8 cellular contexts compared by ENCODE assay signal in genomic region chr5:142024771-142025304, GRCh38. TPM values are rescaled to one million over a fixed set of nuclear protein-coding genes. Genes with fewer than 3 reads are reported as not detected.
DNase-seq lines count a peak whose midpoint lies in the region; ATAC-seq and TF ChIP-seq lines count a peak whose summit lies in the region.

No MANE protein-coding gene starts in this region.

- in situ Hi-C loops in GM23248 (cut with MboI): loop anchor here (25.0 kb wide), 1 partner anchor 537 kb away; no protein-coding TSS in a partner anchor

- peaks cover 48% of the 10 kb centered on the region for H3K27me3 ChIP-seq in DOHH2 (ENCODE audit: control insufficient read depth, low read length)
- H3K27me3 ChIP-seq in GM23248 (replicated peaks; ENCODE audit: insufficient read depth): no peaks in the 10 kb centered on the region
- no peaks in the 10 kb centered on the region for H3K27me3 ChIP-seq in Karpas-422 (ENCODE audit: low read length)
- H3K27me3 ChIP-seq in fibroblast of lung (ENCODE audit: control insufficient read depth, insufficient read depth, low read length): no peaks in the 10 kb centered on the region
- no peaks in the 10 kb centered on the region for H3K27me3 ChIP-seq in naive thymus-derived CD4-positive, alpha-beta T cell (ENCODE audit: control insufficient read depth in 2 of 2, insufficient read depth in 2 of 2, low read length in 2 of 2)

- CTCF ChIA-PET in naive thymus-derived CD4-positive, alpha-beta T cell (lab: Charles Lee): interaction anchor here (0.6 to 1.5 kb wide), 10 partner anchors 9 to 85 kb away, joined by 3 to 4 read pairs (median 3); partner anchors contain the start of gene RNF14

- peaks cover 0 to 5% (median 2%) of the 10 kb centered on the region in 11 donors for H3K9me3 Mint-ChIP-seq in naive thymus-derived CD4-positive, alpha-beta T cell
- peaks cover 3% of the 10 kb centered on the region for H3K9me3 Mint-ChIP-seq in stimulated activated effector memory CD8-positive, alpha-beta T cell treated with anti-CD3 and anti-CD28 coated beads, Interleukin-12 subunit alpha, Interleukin-12 subunit beta, amount 100 ng/mL, for 72 hours

- no peak overlapping the region for H3K27ac ChIP-seq in DOHH2 (ENCODE audit: low read depth, low read length)
- peak overlapping the region; percentile 79 for H3K27ac ChIP-seq in GM23248
- peak overlapping the region; percentile 79 for H3K27ac ChIP-seq in Karpas-422 (ENCODE audit: low read length)
- H3K27ac ChIP-seq in fibroblast of lung (ENCODE audit: insufficient read depth, low read length): peak overlapping the region; percentile 73
- H3K27ac ChIP-seq in naive thymus-derived CD4-positive, alpha-beta T cell (ENCODE audit: low read depth, low read length): peak overlapping the region; percentile 79

- peak overlapping the region; percentile 96 to 100 (median 98) for H3K27ac Mint-ChIP-seq in naive thymus-derived CD4-positive, alpha-beta T cell
- peak overlapping the region; percentile 95 for H3K27ac Mint-ChIP-seq in stimulated activated effector memory CD8-positive, alpha-beta T cell treated with anti-CD3 and anti-CD28 coated beads, Interleukin-12 subunit alpha, Interleukin-12 subunit beta, amount 100 ng/mL, for 72 hours

- H3K4me3 Mint-ChIP-seq in naive thymus-derived CD4-positive, alpha-beta T cell: peak overlapping the region; percentile 81 to 97 (median 92)
- H3K4me3 Mint-ChIP-seq in stimulated activated effector memory CD8-positive, alpha-beta T cell treated with anti-CD3 and anti-CD28 coated beads, Interleukin-12 subunit alpha, Interleukin-12 subunit beta, amount 100 ng/mL, for 72 hours: peak overlapping the region; percentile 79

- 1% methylated on average over 26 of the region's 26 CpGs for WGBS in GM23248 (ENCODE audit: low coverage in 1 of 2, low lambda C conversion rate in 2 of 2, missing lambda C conversion rate in 2 of 2), 2 experiments

- POLR2A ChIA-PET in naive thymus-derived CD4-positive, alpha-beta T cell (lab: Charles Lee): interaction anchor here (0.6 to 2.6 kb wide), 19 partner anchors 10 to 118 kb away, joined by 3 to 49 read pairs (median 5); partner anchors contain the start of genes GNPDA1, NDFIP1 and RNF14

- peak overlapping the region; percentile 88 for H3K4me2 ChIP-seq in DOHH2 (ENCODE audit: low read length)
- H3K4me2 ChIP-seq in GM23248 (ENCODE audit: unreplicated experiment): peak overlapping the region; percentile 87
- H3K4me2 ChIP-seq in Karpas-422 (ENCODE audit: low read depth, low read length, poor library complexity, severe bottlenecking): peak overlapping the region; percentile 90
- peak overlapping the region; percentile 93 for H3K4me2 ChIP-seq in fibroblast of lung (ENCODE audit: extremely low read depth, insufficient read depth, low read length)

- TF ChIP-seq CTCF in DOHH2 (IDR thresholded peaks at IDR 0.05; ENCODE audit: low read depth, low read length, poor library complexity, severe bottlenecking) (no peak), fibroblast of lung (conservative IDR thresholded peaks at IDR 0.05 in 1 of 2, IDR thresholded peaks at IDR 0.05 in 1 of 2; ENCODE audit: low read depth in 1 of 2, low read length in 2 of 2) (no peak)

- peak overlapping the region; percentile 95 for H2AFZ ChIP-seq in GM23248
- H2AFZ ChIP-seq in Karpas-422 (ENCODE audit: low read length): peak overlapping the region; percentile 66
- peak overlapping the region; percentile 93 for H2AFZ ChIP-seq in fibroblast of lung (ENCODE audit: low read length)

- no peaks in the 10 kb centered on the region for H3K27me3 Mint-ChIP-seq in naive thymus-derived CD4-positive, alpha-beta T cell

- H3K4me1 ChIP-seq in DOHH2 (ENCODE audit: control insufficient read depth, low read length): peaks cover 13% of the 10 kb centered on the region
- peaks cover 5% of the 10 kb centered on the region; the same call in 1 of the 2 replicates for H3K4me1 ChIP-seq in GM23248 (ENCODE audit: insufficient read depth)
- peaks cover 19% of the 10 kb centered on the region for H3K4me1 ChIP-seq in Karpas-422 (ENCODE audit: low read length)
- H3K4me1 ChIP-seq in fibroblast of lung (ENCODE audit: control insufficient read depth, extremely low read depth, insufficient read depth, low read length): no peaks in the 10 kb centered on the region
- H3K4me1 ChIP-seq in naive thymus-derived CD4-positive, alpha-beta T cell (ENCODE audit: control insufficient read depth in 2 of 2, insufficient read depth in 2 of 2, low read length in 2 of 2): peaks cover 4 to 11% of the 10 kb centered on the region in 2 donors

- peaks cover 5 to 20% (median 18%) of the 10 kb centered on the region in 7 donors for H3K4me1 Mint-ChIP-seq in naive thymus-derived CD4-positive, alpha-beta T cell
- H3K4me1 Mint-ChIP-seq in stimulated activated effector memory CD8-positive, alpha-beta T cell treated with anti-CD3 and anti-CD28 coated beads, Interleukin-12 subunit alpha, Interleukin-12 subunit beta, amount 100 ng/mL, for 72 hours: peaks cover 16% of the 10 kb centered on the region

- H3K9me2 ChIP-seq in DOHH2 (replicated peaks; ENCODE audit: control insufficient read depth, low read length) (no peaks in the 10 kb centered on the region), GM23248 (ENCODE audit: insufficient read depth) (no peaks in the 10 kb centered on the region), Karpas-422 (replicated peaks; ENCODE audit: insufficient read depth, low read length) (no peaks in the 10 kb centered on the region)

- H3K9me3 ChIP-seq in DOHH2 (ENCODE audit: control insufficient read depth, insufficient read depth, low read length): no peaks in the 10 kb centered on the region
- no peaks in the 10 kb centered on the region for H3K9me3 ChIP-seq in GM23248 (ENCODE audit: low read depth)
- 0 out of 2 replicates have a peak, but pooled peaks cover 4% of the 10 kb centered on the region for H3K9me3 ChIP-seq in Karpas-422 (ENCODE audit: low read length)
- no peaks in the 10 kb centered on the region for H3K9me3 ChIP-seq in fibroblast of lung (ENCODE audit: control insufficient read depth, insufficient read depth, low read depth, low read length)
- no peaks in the 10 kb centered on the region for H3K9me3 ChIP-seq in naive thymus-derived CD4-positive, alpha-beta T cell (ENCODE audit: control insufficient read depth in 2 of 3, low read length in 3 of 3)

- peak; percentile 100 for ATAC-seq in naive thymus-derived CD4-positive, alpha-beta T cell
- peak; percentile 100 for ATAC-seq in stimulated activated effector memory CD8-positive, alpha-beta T cell treated with anti-CD3 and anti-CD28 coated beads, Interleukin-12 subunit alpha, Interleukin-12 subunit beta, amount 100 ng/mL, for 72 hours

- intact Hi-C loops in naive thymus-derived CD4-positive, alpha-beta T cell (cut with micrococcal nuclease): loop anchor here (1.0 to 2.0 kb wide), 6 partner anchors 9 to 332 kb away; partner anchors contain the start of genes NDFIP1 (in 2 of the 2) and RNF14 (in 2 of the 2)

- H3K79me2 ChIP-seq in DOHH2 (ENCODE audit: control insufficient read depth, low read length) (no peaks in the 10 kb centered on the region), GM23248 (ENCODE audit: insufficient read depth) (no peaks in the 10 kb centered on the region), Karpas-422 (ENCODE audit: low read length) (no peaks in the 10 kb centered on the region), fibroblast of lung (ENCODE audit: control insufficient read depth, insufficient read depth, low read length) (no peaks in the 10 kb centered on the region)

- DNase-seq in GM23248: peak; percentile 94
- peak; percentile 96 for DNase-seq in Karpas-422
- peak; percentile 97 for DNase-seq in RKO (ENCODE audit: low spot score)
- peak; percentile 69 to 71 for DNase-seq in activated T-helper 1 cell treated with anti-CD3 and anti-CD28 coated beads, Interleukin-2, amount 50 U/mL, for 16 hours (ENCODE audit: low read depth in 1 of 2, low spot score in 1 of 2)
- peak; percentile 82 to 84 for DNase-seq in fibroblast of lung (ENCODE audit: low read depth in 2 of 2)
- DNase-seq in naive thymus-derived CD4-positive, alpha-beta T cell: peak; percentile 61 to 85 (median 82)
- peak; percentile 68 to 89 for DNase-seq in stimulated activated effector memory CD8-positive, alpha-beta T cell treated with anti-CD3 and anti-CD28 coated beads, Interleukin-12 subunit alpha, Interleukin-12 subunit beta, amount 100 ng/mL, for 72 hours (ENCODE audit: low spot score in 2 of 2)

- H3F3A ChIP-seq in DOHH2 (ENCODE audit: control insufficient read depth, insufficient read depth): 0 out of 2 replicates have a peak, but pooled peaks cover 3% of the 10 kb centered on the region
- H3F3A ChIP-seq in GM23248 (ENCODE audit: insufficient read depth): peaks cover 22% of the 10 kb centered on the region

- H3K36me3 ChIP-seq in DOHH2 (ENCODE audit: control insufficient read depth, low read length): no peaks in the 10 kb centered on the region
- H3K36me3 ChIP-seq in GM23248 (ENCODE audit: low read depth): no peaks in the 10 kb centered on the region
- no peaks in the 10 kb centered on the region for H3K36me3 ChIP-seq in Karpas-422 (ENCODE audit: insufficient read depth, low read length)
- no peaks in the 10 kb centered on the region for H3K36me3 ChIP-seq in fibroblast of lung (ENCODE audit: control insufficient read depth, insufficient read depth, low read length)
- no peaks in the 10 kb centered on the region for H3K36me3 ChIP-seq in naive thymus-derived CD4-positive, alpha-beta T cell (ENCODE audit: control insufficient read depth in 2 of 3, insufficient read depth in 3 of 3, low read length in 3 of 3)

- peaks cover 0 to 6% (median 0%) of the 10 kb centered on the region in 5 donors for H3K36me3 Mint-ChIP-seq in naive thymus-derived CD4-positive, alpha-beta T cell
- H3K36me3 Mint-ChIP-seq in stimulated activated effector memory CD8-positive, alpha-beta T cell treated with anti-CD3 and anti-CD28 coated beads, Interleukin-12 subunit alpha, Interleukin-12 subunit beta, amount 100 ng/mL, for 72 hours: peaks cover 6% of the 10 kb centered on the region

- H3K9ac ChIP-seq in GM23248 (peak overlapping the region; percentile 77), Karpas-422 (ENCODE audit: low read length) (peak overlapping the region; percentile 61), fibroblast of lung (ENCODE audit: insufficient read depth, low read length) (peak overlapping the region; percentile 23)

- peak overlapping the region; percentile 72 for H3K4me3 ChIP-seq in DOHH2 (ENCODE audit: low read length)
- peak overlapping the region; percentile 73 for H3K4me3 ChIP-seq in GM23248
- peak overlapping the region; percentile 61 for H3K4me3 ChIP-seq in Karpas-422 (ENCODE audit: low read length)
- peak overlapping the region; percentile 40 to 70 (median 50) for H3K4me3 ChIP-seq in fibroblast of lung (replicated peaks in 1 of 4; ENCODE audit: control extremely low read depth in 1 of 4, insufficient read depth in 1 of 4, low read depth in 3 of 4, low read length in 4 of 4)
- H3K4me3 ChIP-seq in naive thymus-derived CD4-positive, alpha-beta T cell (ENCODE audit: low read length): peak overlapping the region; percentile 62

- H4K20me1 ChIP-seq in DOHH2 (ENCODE audit: control insufficient read depth, insufficient read depth, low read depth, low read length): no peaks in the 10 kb centered on the region
- H4K20me1 ChIP-seq in GM23248 (ENCODE audit: insufficient read depth): no peaks in the 10 kb centered on the region
- H4K20me1 ChIP-seq in Karpas-422 (ENCODE audit: insufficient read depth, low read depth, low read length): no peaks in the 10 kb centered on the region
- no peaks in the 10 kb centered on the region for H4K20me1 ChIP-seq in fibroblast of lung (ENCODE audit: control insufficient read depth, extremely low read depth, insufficient read depth, low read length)

RNA-seq across cellular contexts. Expression of gene GNPDA1, which starts 12.0 kb away (rescaled TPM):
- total RNA-seq in GM23248 (2014; rRNA removed; shearing (Covaris generic)): 24.8 and 28.7 TPM in 2 replicates
- 27.6 and 31.5 TPM in 2 replicates for polyA plus RNA-seq in GM23248 (2016; fragmentation: Nextera tagmentation; extraction: Ambion mirVana)
- 45.0 and 50.5 TPM in 2 replicates for total RNA-seq in Karpas-422 (2014; rRNA removed; shearing (Covaris generic); ENCODE audit: low replicate concordance)
- 64.2 and 97.8 TPM in 2 replicates for total RNA-seq in fibroblast of lung
- 30.0 and 40.6 TPM in 2 replicates for polyA plus RNA-seq in fibroblast of lung
- polyA plus RNA-seq in fibroblast of lung (2012): 40.8 and 61.6 TPM in 2 replicates
- polyA minus RNA-seq in fibroblast of lung (ENCODE audit: low replicate concordance): 51.8 and 62.3 TPM in 2 replicates
- total RNA-seq in naive thymus-derived CD4-positive, alpha-beta T cell: 10 to 100 TPM; 13.3 to 60.4 (median 26.4) TPM
- 10 to 100 TPM; 37.9 to 47.7 TPM for polyA plus RNA-seq in naive thymus-derived CD4-positive, alpha-beta T cell

RNA-seq across cellular contexts. Expression of gene RNF14, which starts 55.9 kb away (rescaled TPM):
- 101 and 110 TPM in 2 replicates for total RNA-seq in GM23248 (2014; rRNA removed; shearing (Covaris generic))
- polyA plus RNA-seq in GM23248 (2016; fragmentation: Nextera tagmentation; extraction: Ambion mirVana) (77.8 and 81.1 TPM in 2 replicates), fibroblast of lung (53.1 and 65.3 TPM in 2 replicates)
- total RNA-seq in Karpas-422 (2014; rRNA removed; shearing (Covaris generic); ENCODE audit: low replicate concordance): 38.0 and 41.9 TPM in 2 replicates
- 49.1 and 62.9 TPM in 2 replicates for total RNA-seq in fibroblast of lung
- polyA plus RNA-seq in fibroblast of lung (2012): 51.9 and 63.9 TPM in 2 replicates
- 62.5 and 74.9 TPM in 2 replicates for polyA minus RNA-seq in fibroblast of lung (ENCODE audit: low replicate concordance)
- 10 to 100 TPM; 14.7 to 32.0 (median 24.8) TPM for total RNA-seq in naive thymus-derived CD4-positive, alpha-beta T cell
- polyA plus RNA-seq in naive thymus-derived CD4-positive, alpha-beta T cell: 10 to 100 TPM; 33.0 to 40.2 TPM

Comparison
In these comparisons a context has a peak if more than half of its experiments do, and no peak if none do; other contexts are left out.
1. H3K9ac ChIP-seq: peak in every context shown above with its lines; median percentile 77 in GM23248; 61 in Karpas-422; 23 in fibroblast of lung.